Comparison of ENCODE assay signal across 1 cellular context in genomic region chr6:90149280-90149679, GRCh38.
TF ChIP-seq lines count a peak whose summit lies in the region.

No MANE protein-coding gene starts in this region.

TF ChIP-seq in HepG2, 621 proteins besides CTCF, POLR2A, EP300 and RAD21:
- TF ChIP-seq ZNF430 (CRISPR knock-in tag; IDR thresholded peaks at IDR 0.05) (no peak), HNF4A (CRISPR knock-in tag; IDR thresholded peaks at IDR 0.05) (peak; percentile 18; the same call in 1 of the 2 replicates)
